Comparison of ENCODE assay signal across 8 cellular contexts in genomic region chr2:75646090-75646582, GRCh38. TPM values are rescaled to one million over a fixed set of nuclear protein-coding genes. Genes with fewer than 3 reads are reported as not detected.
DNase-seq lines count a peak whose midpoint lies in the region; ATAC-seq and TF ChIP-seq lines count a peak whose summit lies in the region.

No MANE protein-coding gene starts in this region.

- H3K4me1 Mint-ChIP-seq in MCF 10A (ENCODE audit: insufficient read depth, unreplicated experiment) = peaks cover 2% of the 10 kb centered on the region

- H3K9me3 Mint-ChIP-seq in MCF 10A (ENCODE audit: unreplicated experiment) = no peaks in the 10 kb centered on the region

- CTCF ChIA-PET in MCF 10A (lab: Yijun Ruan, JAX) = interaction anchor here (0.6 to 3.6 kb wide), 12 partner anchors 9 to 95 kb away, joined by 3 to 13 read pairs (median 4); no protein-coding TSS in a partner anchor

- peak overlapping the region; percentile 96 for H3K27ac Mint-ChIP-seq in MCF 10A (ENCODE audit: low read depth, unreplicated experiment)

- TSS peak; percentile 38 for BruUV-seq in MCF 10A (replicated peaks; lab: Mats Ljungman, UMichigan)

- peak overlapping the region; percentile 89 for H3K4me3 Mint-ChIP-seq in MCF 10A (ENCODE audit: unreplicated experiment)

- peak overlapping the region; percentile 92 for H3K4me3 ChIP-seq in mononuclear cell (ENCODE audit: low read length)

- H3K27me3 ChIP-seq in mononuclear cell (ENCODE audit: insufficient read depth, low read length) = no peaks in the 10 kb centered on the region

- intact Hi-C loops in MCF 10A (cut with micrococcal nuclease) = no loop called here

- POLR2A ChIA-PET in MCF 10A (lab: Yijun Ruan, JAX) = interaction anchor here (0.8 to 3.2 kb wide), 10 partner anchors 10 to 1116 kb away, joined by 3 to 21 read pairs (median 6); partner anchors contain the start of genes AUP1, GCFC2, HTRA2 and SEMA4F

- H3K27me3 Mint-ChIP-seq in MCF 10A (ENCODE audit: insufficient read depth, unreplicated experiment) = no peaks in the 10 kb centered on the region

- peaks cover 16% of the 10 kb centered on the region for H3K4me1 ChIP-seq in mononuclear cell (ENCODE audit: insufficient read depth, low read length)

- H3K9me3 ChIP-seq in mononuclear cell (ENCODE audit: low read depth, low read length) = no peaks in the 10 kb centered on the region

- H3K36me3 Mint-ChIP-seq in MCF 10A (ENCODE audit: insufficient read depth, unreplicated experiment) = peaks cover 39% of the 10 kb centered on the region

- no peak for TF ChIP-seq CTCF in MCF 10A (IDR thresholded peaks at IDR 0.05; ENCODE audit: unreplicated experiment)

- ATAC-seq in GM18511 (IDR thresholded peaks at IDR 0.05; ENCODE audit: unreplicated experiment) = peak; percentile 12
- ATAC-seq in HG03280 (IDR thresholded peaks at IDR 0.05; ENCODE audit: unreplicated experiment) = peak; percentile 11

- DNase-seq in MCF 10A (ENCODE audit: unreplicated experiment) (no peak), globus pallidus (ENCODE audit: low spot score) (no peak), NCI-H2227 (lab: John Stamatoyannopoulos, UW; ENCODE audit: unreplicated experiment) (no peak), KG1 (lab: John Stamatoyannopoulos, UW) (no peak), LoVo (ENCODE audit: low spot score) (no peak)

RNA-seq across cellular contexts. Expression of gene MRPL19, which starts 0.4 kb away (rescaled TPM):
- total RNA-seq in MCF 10A (2022) (49.1 and 65.4 TPM in 2 replicates), mononuclear cell (11.5 TPM)
